8 cellular contexts compared by ENCODE assay signal in the genomic region with DNA sequence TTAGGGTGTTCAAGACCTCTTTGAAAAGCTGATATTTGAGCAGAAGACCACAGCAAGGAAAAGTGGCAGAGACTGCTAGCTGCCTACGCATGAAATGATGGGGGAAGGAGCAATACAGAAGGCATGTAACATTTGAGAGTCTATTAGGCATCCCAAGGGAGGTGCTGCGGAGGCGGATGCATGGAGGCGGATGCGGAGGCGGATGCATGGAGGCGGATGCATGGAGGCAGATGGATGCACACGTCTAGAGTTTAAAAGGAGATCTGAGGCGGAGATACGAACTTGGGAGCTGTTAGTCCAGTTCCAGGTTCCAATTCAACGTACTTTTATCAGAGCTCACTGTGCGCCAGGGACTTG. TPM values are rescaled to one million over a fixed set of nuclear protein-coding genes. Genes with fewer than 3 reads are reported as not detected.
DNase-seq lines count a peak whose midpoint lies in the region; ATAC-seq, FAIRE-seq and TF ChIP-seq lines count a peak whose summit lies in the region.

No MANE protein-coding gene starts in this region.

- TF ChIP-seq POLR2A in GM12891 (IDR thresholded peaks at IDR 0.05; ENCODE audit: low read depth, low read length): no peak
- TF ChIP-seq POLR2A in Peyer's patch (IDR thresholded peaks at IDR 0.05): no peak

- POLR2A ChIA-PET in A673 (lab: Charles Lee; ENCODE audit: low non-redundant PET): no interaction called here

- H3K27me3 ChIP-seq in A673 (replicated peaks; ENCODE audit: insufficient read depth, low read depth, low read length, poor library complexity) (no peaks in the 10 kb centered on the region), Peyer's patch (no peaks in the 10 kb centered on the region), kidney epithelial cell (ENCODE audit: control insufficient read depth, insufficient read depth, low read length) (no peaks in the 10 kb centered on the region)

- BruUV-seq in A673 (replicated peaks; lab: Mats Ljungman, UMichigan): TSS peak; percentile 77

- FAIRE-seq in GM12891 (lab: Jason Lieb, UNC): no peak

- no peak for TF ChIP-seq CTCF in A673 (conservative IDR thresholded peaks at IDR 0.05; ENCODE audit: low read depth, low read length)
- TF ChIP-seq CTCF in Peyer's patch (IDR thresholded peaks at IDR 0.05): no peak
- no peak for TF ChIP-seq CTCF in kidney epithelial cell (IDR thresholded peaks at IDR 0.05; ENCODE audit: insufficient read depth, low read length, poor library complexity, severe bottlenecking)

- in situ Hi-C loops in T47D (cut with HindIII; ENCODE audit: low pct_unique_long_range_greater_than_20kb, low sequenced_read_pairs): no loop called here

- H3K36me3 ChIP-seq in A673 (ENCODE audit: insufficient read depth, low read length, poor library complexity, severe bottlenecking) (peaks cover 16% of the 10 kb centered on the region), Peyer's patch (peaks cover 0 to 7% (median 0%) of the 10 kb centered on the region in 3 donors), kidney epithelial cell (ENCODE audit: control insufficient read depth, insufficient read depth, low read length) (no peaks in the 10 kb centered on the region)

- peak overlapping the region; percentile 95 for H3K27ac ChIP-seq in A673 (ENCODE audit: low read depth, low read length, poor library complexity, severe bottlenecking)
- H3K27ac ChIP-seq in Peyer's patch: peak overlapping the region; percentile 80 to 91 (median 86)

- CTCF ChIA-PET in A673 (lab: Charles Lee): interaction anchor here (0.5 to 1.1 kb wide), 3 partner anchors 13 to 247 kb away, joined by 3 to 4 read pairs (median 3); partner anchors contain the start of gene INKA2

- intact Hi-C loops in A673 (cut with micrococcal nuclease; ENCODE audit: unreplicated experiment): loop anchor here (1.0 to 5.0 kb wide), 2 partner anchors 15 to 308 kb away; partner anchors contain the start of genes ATP5PB and WDR77

- H3K4me3 ChIP-seq in A673 (ENCODE audit: low read depth, low read length, poor library complexity, severe bottlenecking): peak overlapping the region; percentile 92
- peak overlapping the region; percentile 67 to 88 (median 82) for H3K4me3 ChIP-seq in Peyer's patch
- H3K4me3 ChIP-seq in kidney epithelial cell (ENCODE audit: low read depth, low read length): peak overlapping the region; percentile 81

- peak; percentile 15 for ATAC-seq in HG03571 (IDR thresholded peaks at IDR 0.05; ENCODE audit: unreplicated experiment)

- no peaks in the 10 kb centered on the region for H3K9me3 ChIP-seq in A673 (ENCODE audit: low read depth, low read length, poor library complexity, severe bottlenecking)
- no peaks in the 10 kb centered on the region for H3K9me3 ChIP-seq in Peyer's patch

- DNase-seq in A673 (ENCODE audit: low spot score) (peak; percentile 82), GM12891 (ENCODE audit: insufficient read length, low spot score) (peak; percentile 24), Peyer's patch (peak; percentile 44 to 73 (median 65)), T47D (ENCODE audit: low read depth in 1 of 2, low spot score in 1 of 2) (peak; percentile 41 to 65), kidney epithelial cell (ENCODE audit: low read depth) (no peak), retina (no peak)
- peak; percentile 48 to 49 for DNase-seq in stimulated activated CD4-positive, alpha-beta T cell treated with anti-CD3 and anti-CD28 coated beads, Interleukin-2, amount 100 ng/mL, for 24 hours

- H3K4me1 ChIP-seq in A673 (ENCODE audit: insufficient read depth, low read length, poor library complexity, severe bottlenecking) (peaks cover 7% of the 10 kb centered on the region), Peyer's patch (peaks cover 0 to 28% (median 2%) of the 10 kb centered on the region in 4 donors)

TF ChIP-seq in GM12891, 5 proteins besides CTCF, POLR2A, EP300 and RAD21:
- no peak for TF ChIP-seq PAX5 (IDR thresholded peaks at IDR 0.05; ENCODE audit: insufficient read depth, low read length, severe bottlenecking)
- TF ChIP-seq SPI1 (IDR thresholded peaks at IDR 0.05; ENCODE audit: low read depth, low read length): no peak
- no peak for TF ChIP-seq POU2F2 (IDR thresholded peaks at IDR 0.05; ENCODE audit: low read depth, low read length)

RNA-seq across cellular contexts. Expression of gene DDX20, which starts 0.8 kb away (rescaled TPM):
- total RNA-seq in A673 (2021) (22.8 and 26.1 TPM in 2 replicates), Peyer's patch (10 to 100 TPM; 13.5 to 34.7 (median 22.5) TPM), kidney epithelial cell (24.7 and 29.2 TPM in 2 replicates)
- polyA plus RNA-seq in GM12891 (2012; ENCODE audit: low read depth, missing spikeins): 7.0 TPM

RNA-seq across cellular contexts. Expression of gene INKA2, which starts 15.7 kb away (rescaled TPM):
- total RNA-seq in A673 (2021) (0.62 and 0.74 TPM in 2 replicates), Peyer's patch (1 to 10 TPM in 2 of 4 donors, under 1 TPM in 1, not detected in 1; 0.88 to 2.3 (median 2.0) TPM), kidney epithelial cell (1.2 and 3.0 TPM in 2 replicates)
- 1.6 TPM for polyA plus RNA-seq in GM12891 (2012; ENCODE audit: low read depth, missing spikeins)

Comparison
In these comparisons a context has a peak if more than half of its experiments do, and no peak if none do; other contexts are left out.
1. DNase-seq: peak in A673 (single experiment), GM12891 (single experiment), Peyer's patch (3 of 3), T47D (2 of 2) and stimulated activated CD4-positive, alpha-beta T cell treated with anti-CD3 and anti-CD28 coated beads, Interleukin-2, amount 100 ng/mL, for 24 hours (2 of 2); none in kidney epithelial cell (single experiment) and retina (single experiment).
2. Peak in every context shown above with its lines, with median percentiles within 50 percentile points of each other: H3K4me3 ChIP-seq.